In the genomic region with DNA sequence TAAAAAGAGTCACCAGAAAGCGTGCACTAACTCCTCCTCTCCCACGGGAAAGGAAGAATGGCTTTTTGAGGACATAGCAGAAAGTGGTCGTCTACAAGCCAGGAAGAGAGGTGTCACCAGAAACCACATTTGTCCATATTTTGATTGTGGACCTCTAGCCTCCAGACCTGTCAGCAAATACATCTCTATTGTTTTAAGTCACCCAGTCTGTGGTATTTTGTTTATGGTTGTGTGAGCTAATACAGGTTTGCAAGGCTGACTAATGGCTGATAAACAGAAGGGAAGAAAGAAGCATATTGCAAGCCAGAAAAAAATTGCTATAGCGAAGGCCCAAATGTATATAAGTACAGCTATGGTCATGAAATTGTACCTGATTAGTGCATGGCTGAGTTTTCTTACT, we compare ENCODE assay signal across 32 cellular contexts.
"Had no signal": no experiment of that assay in that cellular context is flagged by ENCODE, and none has a peak within 500 bp of the region (broad histone marks: within the 10 kb centered on the region; RNA-seq: fewer than 3 reads in every experiment).

No MANE protein-coding gene starts in this region.

- H3K27ac ChIP-seq: coronary artery, dorsolateral prefrontal cortex, left lung, lower lobe of right lung, ovary, prostate gland, sigmoid colon, stomach, thyroid gland, upper lobe of left lung, vagina, WERI-Rb-1 had no signal

- H3K27me3 Mint-ChIP-seq: activated CD4-positive, alpha-beta memory T cell treated with anti-CD3 and anti-CD28 coated beads for 36 hours; activated CD4-positive, alpha-beta T cell treated with anti-CD3 and anti-CD28 coated beads, Interleukin-2, amount 10 ng/mL, durations not matched to agents 24 days and 14 days; effector memory CD8-positive, alpha-beta T cell; stimulated activated memory B cell treated with anti-CD40 and anti-IgM and Interleukin-4, amounts not matched to agents 10 μg/mL and 1 μg/mL and 100 μg/mL, for 72 hours; T-helper 17 cell had no signal

- H3K9me3 Mint-ChIP-seq: activated CD4-positive, alpha-beta memory T cell treated with anti-CD3 and anti-CD28 coated beads for 36 hours; activated CD4-positive, alpha-beta T cell treated with anti-CD3 and anti-CD28 coated beads, Interleukin-2, amount 10 ng/mL, durations not matched to agents 24 days and 14 days; effector memory CD8-positive, alpha-beta T cell; nephron; stimulated activated memory B cell treated with anti-CD40 and anti-IgM and Interleukin-4, amounts not matched to agents 10 μg/mL and 1 μg/mL and 100 μg/mL, for 72 hours had no signal

- H3K4me3 Mint-ChIP-seq: activated CD4-positive, alpha-beta memory T cell treated with anti-CD3 and anti-CD28 coated beads for 36 hours; activated CD4-positive, alpha-beta T cell treated with anti-CD3 and anti-CD28 coated beads, Interleukin-2, amount 10 ng/mL, durations not matched to agents 24 days and 14 days; effector memory CD8-positive, alpha-beta T cell; nephron; stimulated activated memory B cell treated with anti-CD40 and anti-IgM and Interleukin-4, amounts not matched to agents 10 μg/mL and 1 μg/mL and 100 μg/mL, for 72 hours; T-helper 17 cell had no signal

- H3K27me3 ChIP-seq: dorsolateral prefrontal cortex, left lung, ovary, sigmoid colon, stomach, thyroid gland, upper lobe of left lung, vagina had no signal

- DNase-seq: activated CD4-positive, alpha-beta memory T cell treated with anti-CD3 and anti-CD28 coated beads for 36 hours; activated CD4-positive, alpha-beta T cell treated with anti-CD3 and anti-CD28 coated beads, Interleukin-2, amount 10 ng/mL, durations not matched to agents 24 days and 14 days; activated CD8-positive, alpha-beta memory T cell treated with anti-CD3 and anti-CD28 coated beads, Interleukin-2, amount 50 U/mL, for 4 hours; activated gamma-delta T cell treated with Interleukin-2 at 50 U/mL for 16 hours; activated naive CD4-positive, alpha-beta T cell treated with anti-CD3 and anti-CD28 coated beads, Interleukin-2, amount 50 U/mL, for 16 hours; activated T-cell treated with anti-CD3 and anti-CD28 coated beads, Interleukin-2, amount 50 U/mL, for 1 hour; amygdala; cerebellar nuclear complex; dorsolateral prefrontal cortex; effector memory CD8-positive, alpha-beta T cell; foreskin melanocyte; left lung; lower lobe of right lung; mesendoderm; mucosa of descending colon; ovary; sigmoid colon; small intestine; stimulated activated CD4-positive, alpha-beta T cell treated with anti-CD3 and anti-CD28 coated beads, Interleukin-4, amount 100 ng/mL, for 24 hours; stomach; T-helper 17 cell; T1000; thyroid gland; upper lobe of left lung; WERI-Rb-1 had no signal

- H3K36me3 ChIP-seq: ovary, prostate gland had no signal

- H3K27ac Mint-ChIP-seq: activated CD4-positive, alpha-beta memory T cell treated with anti-CD3 and anti-CD28 coated beads for 36 hours; activated CD4-positive, alpha-beta T cell treated with anti-CD3 and anti-CD28 coated beads, Interleukin-2, amount 10 ng/mL, durations not matched to agents 24 days and 14 days; effector memory CD8-positive, alpha-beta T cell; nephron; stimulated activated memory B cell treated with anti-CD40 and anti-IgM and Interleukin-4, amounts not matched to agents 10 μg/mL and 1 μg/mL and 100 μg/mL, for 72 hours had no signal

- ATAC-seq: activated CD4-positive, CD25-positive, alpha-beta regulatory T cell treated with anti-CD3 and anti-CD28 coated beads, Interleukin-2, amount 50 U/mL, for 24 hours; effector memory CD8-positive, alpha-beta T cell; esophagus mucosa; left lung; lower lobe of right lung; mucosa of descending colon; stimulated activated memory B cell treated with anti-CD40 and anti-IgM and Interleukin-4, amounts not matched to agents 10 μg/mL and 1 μg/mL and 100 μg/mL, for 72 hours; T-helper 17 cell had no signal

- H3K4me1 Mint-ChIP-seq: activated CD4-positive, alpha-beta T cell treated with anti-CD3 and anti-CD28 coated beads, Interleukin-2, amount 10 ng/mL, durations not matched to agents 24 days and 14 days; nephron; stimulated activated memory B cell treated with anti-CD40 and anti-IgM and Interleukin-4, amounts not matched to agents 10 μg/mL and 1 μg/mL and 100 μg/mL, for 72 hours had no signal

- H3K4me1 ChIP-seq: lower lobe of right lung, prostate gland, sigmoid colon, stomach, thyroid gland, upper lobe of left lung, vagina had no signal

- H3K4me3 ChIP-seq: coronary artery, dorsolateral prefrontal cortex, left lung, lower lobe of right lung, mucosa of descending colon, ovary, prostate gland, sigmoid colon, stomach, thyroid gland, upper lobe of left lung, vagina had no signal
